ENCODE assay signal across 26 cellular contexts in genomic region chr10:72379776-72380175, GRCh38.
"Had no signal": no experiment of that assay in that cellular context is flagged by ENCODE, and none has a peak within 500 bp of the region (broad histone marks: within the 10 kb centered on the region; RNA-seq: fewer than 3 reads in every experiment).

No MANE protein-coding gene starts in this region.

- H3K4me3 ChIP-seq: cardiac muscle cell, left lung, right lobe of liver, smooth muscle cell, stomach, suprapubic skin, tibial nerve had no signal

- H3K36me3 ChIP-seq: cardiac muscle cell had no signal

- H3K27me3 ChIP-seq: cardiac muscle cell, foreskin keratinocyte, left lung, right lobe of liver, stomach, suprapubic skin, tibial nerve had no signal

- H3K4me1 ChIP-seq: foreskin keratinocyte, left lung, right lobe of liver, stomach, tibial nerve had no signal

- H3K27ac Mint-ChIP-seq: activated naive CD8-positive, alpha-beta T cell treated with anti-CD3 and anti-CD28 coated beads for 36 hours; activated T-helper 2 cell treated with anti-CD3 and anti-CD28 coated beads, Interferon-gamma antibody, Interleukin-2, Interleukin-4, amounts not matched to agents 10 μg/mL and 5 μg/mL and 100 μg/mL, durations not matched to agents 14 hours and 24 hours and 36 hours; immature natural killer cell; nephron; stimulated activated memory B cell treated with anti-CD40 and anti-IgM and Interleukin-4, amounts not matched to agents 10 μg/mL and 1 μg/mL and 100 μg/mL, for 72 hours had no signal

- H3K9me3 Mint-ChIP-seq: activated naive CD8-positive, alpha-beta T cell treated with anti-CD3 and anti-CD28 coated beads for 36 hours; activated T-cell treated with anti-CD3 and anti-CD28 coated beads, Interleukin-2, amount 50 U/mL, for 4 hours; activated T-helper 2 cell treated with anti-CD3 and anti-CD28 coated beads, Interferon-gamma antibody, Interleukin-2, Interleukin-4, amounts not matched to agents 10 μg/mL and 5 μg/mL and 100 μg/mL, durations not matched to agents 14 hours and 24 hours and 36 hours; immature natural killer cell; nephron; stimulated activated memory B cell treated with anti-CD40 and anti-IgM and Interleukin-4, amounts not matched to agents 10 μg/mL and 1 μg/mL and 100 μg/mL, for 72 hours had no signal

- H3K27me3 Mint-ChIP-seq: activated naive CD8-positive, alpha-beta T cell treated with anti-CD3 and anti-CD28 coated beads for 36 hours; stimulated activated memory B cell treated with anti-CD40 and anti-IgM and Interleukin-4, amounts not matched to agents 10 μg/mL and 1 μg/mL and 100 μg/mL, for 72 hours had no signal

- H3K4me1 Mint-ChIP-seq: stimulated activated memory B cell treated with anti-CD40 and anti-IgM and Interleukin-4, amounts not matched to agents 10 μg/mL and 1 μg/mL and 100 μg/mL, for 72 hours had no signal

- H3K4me2 ChIP-seq: smooth muscle cell had no signal

- H3K9me3 ChIP-seq: left lung, right lobe of liver, stomach, suprapubic skin, tibial nerve had no signal

- DNase-seq: activated CD4-positive, alpha-beta T cell treated with anti-CD3 and anti-CD28 coated beads for 1 hour; activated CD4-positive, alpha-beta T cell treated with anti-CD3 and anti-CD28 coated beads, Interleukin-2, amount 50 U/mL, for 4 hours; activated CD8-positive, alpha-beta memory T cell treated with anti-CD3 and anti-CD28 coated beads for 24 hours; activated CD8-positive, alpha-beta memory T cell treated with anti-CD3 and anti-CD28 coated beads, Interleukin-2, amount 50 U/mL, for 4 hours; activated naive CD4-positive, alpha-beta T cell treated with Interleukin-2 at 50 U/mL for 16 hours; activated naive CD8-positive, alpha-beta T cell treated with anti-CD3 and anti-CD28 coated beads for 36 hours; activated T-cell treated with anti-CD3 and anti-CD28 coated beads, Interleukin-2, amount 50 U/mL, for 4 hours; effector CD4-positive, alpha-beta T cell; foreskin keratinocyte; immature natural killer cell; left lung; midbrain; occipital lobe; stimulated activated CD4-positive, alpha-beta T cell treated with anti-CD3 and anti-CD28 coated beads, Interleukin-15, amount 100 ng/mL, for 24 hours; stomach; T-helper 1 cell; T-helper 9 cell had no signal

- H3K4me3 Mint-ChIP-seq: activated naive CD8-positive, alpha-beta T cell treated with anti-CD3 and anti-CD28 coated beads for 36 hours; activated T-cell treated with anti-CD3 and anti-CD28 coated beads, Interleukin-2, amount 50 U/mL, for 4 hours; immature natural killer cell; nephron; stimulated activated memory B cell treated with anti-CD40 and anti-IgM and Interleukin-4, amounts not matched to agents 10 μg/mL and 1 μg/mL and 100 μg/mL, for 72 hours had no signal

- H3K27ac ChIP-seq: cardiac muscle cell, foreskin keratinocyte, left lung, right lobe of liver, stomach, suprapubic skin, tibial nerve had no signal

- FAIRE-seq: endometrium had no signal
